In genomic region chr3:149453140-149453805, GRCh38 we compare ENCODE assay signal across 30 cellular contexts. TPM values are rescaled to one million over a fixed set of nuclear protein-coding genes. Genes with fewer than 3 reads are reported as not detected.
"Had no signal": no experiment of that assay in that cellular context is flagged by ENCODE, and none has a peak within 500 bp of the region (broad histone marks: within the 10 kb centered on the region; RNA-seq: fewer than 3 reads in every experiment).

No MANE protein-coding gene starts in this region.

- H3K9me3 ChIP-seq: ascending aorta, body of pancreas had no signal

- H3K27ac Mint-ChIP-seq: activated CD8-positive, alpha-beta memory T cell treated with anti-CD3 and anti-CD28 coated beads, Interleukin-2, amount 10 ng/mL, durations not matched to agents 7 days and 5 days; activated CD8-positive, alpha-beta T cell treated with anti-CD3 and anti-CD28 coated beads, Interleukin-2, amount 10 ng/mL, durations not matched to agents 7 days and 5 days; activated naive CD4-positive, alpha-beta T cell treated with anti-CD3 and anti-CD28 coated beads, Interleukin-2, amount 50 U/mL, for 24 hours; activated T-cell treated with anti-CD3 and anti-CD28 coated beads, Interleukin-2, amount 50 U/mL, for 24 hours; activated T-helper 1 cell treated with anti-CD3 and anti-CD28 coated beads, Interleukin-12 subunit alpha, Interleukin-12 subunit beta, Interleukin-2, Interleukin-4 antibody, amounts not matched to agents 30 ng/mL and 10 ng/mL and 1 ng/mL, durations not matched to agents 14 hours and 24 hours and 36 hours; T-helper 1 cell treated with Interleukin-12 subunit alpha and Interleukin-12 subunit beta and Interleukin-4 antibody, amounts not matched to agents 30 μg/mL and 1 μg/mL, for 36 hours had no signal

- H3K4me3 ChIP-seq: ascending aorta, body of pancreas, MG63, Peyer's patch had no signal

- H3K9me3 Mint-ChIP-seq: activated naive CD4-positive, alpha-beta T cell treated with anti-CD3 and anti-CD28 coated beads, Interleukin-2, amount 50 U/mL, for 24 hours; central memory CD8-positive, alpha-beta T cell had no signal

- H3K27ac ChIP-seq: ascending aorta, body of pancreas, KMS-11, Peyer's patch, RWPE1 had no signal

- DNase-seq: activated CD4-positive, alpha-beta T cell treated with anti-CD3 and anti-CD28 coated beads for 48 hours; activated CD4-positive, alpha-beta T cell treated with anti-CD3 and anti-CD28 coated beads, Interleukin-2, amount 50 U/mL, for 4 hours; activated CD4-positive, CD25-positive, alpha-beta regulatory T cell treated with anti-CD3 and anti-CD28 coated beads, Interleukin-2, amount 50 U/mL, for 72 hours; activated CD8-positive, alpha-beta memory T cell treated with anti-CD3 and anti-CD28 coated beads, Interleukin-2, amount 10 ng/mL, durations not matched to agents 7 days and 5 days; activated CD8-positive, alpha-beta T cell treated with anti-CD3 and anti-CD28 coated beads, Interleukin-2, amount 10 ng/mL, durations not matched to agents 7 days and 5 days; activated effector memory CD4-positive, alpha-beta T cell treated with Interleukin-2 at 50 U/mL for 16 hours; activated naive CD4-positive, alpha-beta T cell; activated T-cell treated with anti-CD3 and anti-CD28 coated beads, Interleukin-2, amount 50 U/mL, for 24 hours; amniotic stem cell; body of pancreas; MG63; NCI-H1048; NCI-H146; NCI-H187 treated with DMSO at 0.1 percent for 48 hours; NCI-H2171; NCI-H2227 treated with DMSO at 0.1 percent for 48 hours; NCI-H446 treated with DMSO at 0.1 percent for 48 hours; NCI-H526 treated with DMSO at 0.1 percent for 48 hours; NCI-H82; OCI-M1; Peyer's patch; Right ventricle myocardium superior had no signal

- H3K4me1 ChIP-seq: body of pancreas, Peyer's patch had no signal

- H3K4me1 Mint-ChIP-seq: activated naive CD4-positive, alpha-beta T cell treated with anti-CD3 and anti-CD28 coated beads, Interleukin-2, amount 50 U/mL, for 24 hours; central memory CD8-positive, alpha-beta T cell had no signal

- H3K36me3 Mint-ChIP-seq: activated naive CD4-positive, alpha-beta T cell treated with anti-CD3 and anti-CD28 coated beads, Interleukin-2, amount 50 U/mL, for 24 hours had no signal

- H3K36me3 ChIP-seq: ascending aorta, MG63, Peyer's patch had no signal

- H3K27me3 ChIP-seq: ascending aorta, body of pancreas, MG63, Peyer's patch had no signal

- H3K4me3 Mint-ChIP-seq: activated CD8-positive, alpha-beta memory T cell treated with anti-CD3 and anti-CD28 coated beads, Interleukin-2, amount 10 ng/mL, durations not matched to agents 7 days and 5 days; activated CD8-positive, alpha-beta T cell treated with anti-CD3 and anti-CD28 coated beads, Interleukin-2, amount 10 ng/mL, durations not matched to agents 7 days and 5 days; activated naive CD4-positive, alpha-beta T cell treated with anti-CD3 and anti-CD28 coated beads, Interleukin-2, amount 50 U/mL, for 24 hours; activated T-cell treated with anti-CD3 and anti-CD28 coated beads, Interleukin-2, amount 50 U/mL, for 24 hours; activated T-helper 1 cell treated with anti-CD3 and anti-CD28 coated beads, Interleukin-12 subunit alpha, Interleukin-12 subunit beta, Interleukin-2, Interleukin-4 antibody, amounts not matched to agents 30 ng/mL and 10 ng/mL and 1 ng/mL, durations not matched to agents 14 hours and 24 hours and 36 hours; central memory CD8-positive, alpha-beta T cell; T-helper 1 cell treated with Interleukin-12 subunit alpha and Interleukin-12 subunit beta and Interleukin-4 antibody, amounts not matched to agents 30 μg/mL and 1 μg/mL, for 36 hours had no signal

RNA-seq across cellular contexts. Expression of gene TM4SF4, which starts 21.2 kb away (rescaled TPM):
- total RNA-seq: activated CD8-positive, alpha-beta memory T cell treated with anti-CD3 and anti-CD28 coated beads, Interleukin-2, amount 10 ng/mL, durations not matched to agents 7 days and 5 days; activated CD8-positive, alpha-beta T cell treated with anti-CD3 and anti-CD28 coated beads, Interleukin-2, amount 10 ng/mL, durations not matched to agents 7 days and 5 days; activated T-helper 1 cell treated with anti-CD3 and anti-CD28 coated beads, Interleukin-12 subunit alpha, Interleukin-12 subunit beta, Interleukin-2, Interleukin-4 antibody, amounts not matched to agents 30 ng/mL and 10 ng/mL and 1 ng/mL, durations not matched to agents 14 hours and 24 hours and 36 hours; ascending aorta; Right ventricle myocardium superior; SK-MEL-5 had no signal
